In genomic region chr9:74666625-74667316, GRCh38 we compare ENCODE assay signal across 22 cellular contexts.
DNase-seq lines count a peak whose midpoint lies in the region; ATAC-seq, FAIRE-seq and TF ChIP-seq lines count a peak whose summit lies in the region.
"Had no signal": no experiment of that assay in that cellular context is flagged by ENCODE, and none has a peak within 500 bp of the region (broad histone marks: within the 10 kb centered on the region; RNA-seq: fewer than 3 reads in every experiment).

No MANE protein-coding gene starts in this region.

- no peak overlapping the region for H4K91ac ChIP-seq in IMR-90 (ENCODE audit: insufficient read depth, low read depth, low read length)

- no peaks in the 10 kb centered on the region for H4K20me1 ChIP-seq in IMR-90 (ENCODE audit: insufficient read depth, low read length)

- TF ChIP-seq POLR2A in IMR-90 (IDR thresholded peaks at IDR 0.05; ENCODE audit: low read depth, low read length): no peak
- no peak for TF ChIP-seq POLR2A in gastroesophageal sphincter (IDR thresholded peaks at IDR 0.05)

- ATAC-seq in IMR-90 (ENCODE audit: low read depth): peak; percentile 53
- peak; percentile 88 for ATAC-seq in gastroesophageal sphincter
- ATAC-seq: activated CD8-positive, alpha-beta memory T cell treated with anti-CD3 and anti-CD28 coated beads, Interleukin-2, amount 10 ng/mL, durations not matched to agents 7 days and 5 days; left colon; stimulated activated effector memory CD8-positive, alpha-beta T cell treated with anti-CD3 and anti-CD28 coated beads, Interleukin-12 subunit alpha, Interleukin-12 subunit beta, amount 100 ng/mL, for 72 hours had no signal

- H3K36me3 ChIP-seq in IMR-90 (ENCODE audit: control insufficient read depth, insufficient read depth, low read length) (no peaks in the 10 kb centered on the region), bronchial epithelial cell (ENCODE audit: control insufficient read depth, insufficient read depth, low read length) (no peaks in the 10 kb centered on the region), gastroesophageal sphincter (no peaks in the 10 kb centered on the region), Caco-2 (ENCODE audit: control insufficient read depth, insufficient read depth, low read length) (no peaks in the 10 kb centered on the region)

- intact Hi-C loops in IMR-90 (cut with micrococcal nuclease) (no loop called here), Caco-2 (cut with micrococcal nuclease; ENCODE audit: unreplicated experiment) (no loop called here)

- no peak overlapping the region for H3K23ac ChIP-seq in IMR-90 (ENCODE audit: low read depth, low read length)

- no peak overlapping the region for H3K18ac ChIP-seq in IMR-90 (ENCODE audit: low read depth, low read length)

- H3K9me3 Mint-ChIP-seq in Caco-2 (ENCODE audit: unreplicated experiment): no peaks in the 10 kb centered on the region
- H3K9me3 Mint-ChIP-seq: activated naive CD8-positive, alpha-beta T cell treated with anti-CD3 and anti-CD28 coated beads for 36 hours; CD4-positive, alpha-beta T cell; nephron progenitor cell; stimulated activated effector memory CD8-positive, alpha-beta T cell treated with anti-CD3 and anti-CD28 coated beads, Interleukin-12 subunit alpha, Interleukin-12 subunit beta, amount 100 ng/mL, for 72 hours; T-helper 1 cell treated with Interleukin-12 subunit alpha and Interleukin-12 subunit beta and Interleukin-4 antibody, amounts not matched to agents 30 μg/mL and 1 μg/mL, for 36 hours had no signal

- no CpG with 5 or more reads among the region's 4 CpGs for WGBS in IMR-90 (ENCODE audit: extremely low coverage in 2 of 2, insufficient read length in 1 of 2), 2 experiments
- WGBS in gastroesophageal sphincter (ENCODE audit: low coverage in 1 of 2), 2 donors: 57 to 73% methylated on average over 3 to 4 of the region's 4 CpGs

- H3K14ac ChIP-seq in IMR-90 (replicated peaks; ENCODE audit: low read depth, low read length): no peak overlapping the region

- H3K9ac ChIP-seq in IMR-90 (ENCODE audit: low read depth, low read length): no peak overlapping the region

- no peaks in the 10 kb centered on the region for H3K4me1 Mint-ChIP-seq in Caco-2 (ENCODE audit: low read depth, unreplicated experiment)
- H3K4me1 Mint-ChIP-seq: activated CD8-positive, alpha-beta memory T cell treated with anti-CD3 and anti-CD28 coated beads, Interleukin-2, amount 10 ng/mL, durations not matched to agents 7 days and 5 days; activated naive CD8-positive, alpha-beta T cell treated with anti-CD3 and anti-CD28 coated beads for 36 hours; nephron progenitor cell; stimulated activated effector memory CD8-positive, alpha-beta T cell treated with anti-CD3 and anti-CD28 coated beads, Interleukin-12 subunit alpha, Interleukin-12 subunit beta, amount 100 ng/mL, for 72 hours had no signal

- no peaks in the 10 kb centered on the region for H3K27me3 Mint-ChIP-seq in Caco-2 (ENCODE audit: insufficient read depth, unreplicated experiment)

- TF ChIP-seq CTCF in IMR-90 (conservative IDR thresholded peaks at IDR 0.05; ENCODE audit: low read depth, low read length) (no peak), bronchial epithelial cell (IDR thresholded peaks at IDR 0.05; ENCODE audit: insufficient read depth, low read length, severe bottlenecking) (no peak), gastroesophageal sphincter (IDR thresholded peaks at IDR 0.05) (no peak), Caco-2 (IDR thresholded peaks at IDR 0.05; ENCODE audit: insufficient read depth in 1 of 2, low read depth in 1 of 2, low read length in 1 of 2, severe bottlenecking in 1 of 2, unreplicated experiment in 1 of 2) (no peak)

- no peak overlapping the region for H3K4ac ChIP-seq in IMR-90 (ENCODE audit: low read depth, low read length)

- no peak overlapping the region for H2BK15ac ChIP-seq in IMR-90 (ENCODE audit: low read depth, low read length)

- POLR2A ChIA-PET in IMR-90 (lab: Charles Lee; ENCODE audit: unreplicated experiment) (no interaction called here), Caco-2 (lab: Charles Lee) (no interaction called here)

- H3K27ac Mint-ChIP-seq in Caco-2 (ENCODE audit: unreplicated experiment): no peak overlapping the region
- H3K27ac Mint-ChIP-seq: activated CD8-positive, alpha-beta memory T cell treated with anti-CD3 and anti-CD28 coated beads, Interleukin-2, amount 10 ng/mL, durations not matched to agents 7 days and 5 days; activated naive CD8-positive, alpha-beta T cell treated with anti-CD3 and anti-CD28 coated beads for 36 hours; CD4-positive, alpha-beta T cell; nephron progenitor cell; stimulated activated effector memory CD8-positive, alpha-beta T cell treated with anti-CD3 and anti-CD28 coated beads, Interleukin-12 subunit alpha, Interleukin-12 subunit beta, amount 100 ng/mL, for 72 hours; T-helper 1 cell treated with Interleukin-12 subunit alpha and Interleukin-12 subunit beta and Interleukin-4 antibody, amounts not matched to agents 30 μg/mL and 1 μg/mL, for 36 hours had no signal

- H3K79me1 ChIP-seq in IMR-90 (ENCODE audit: low read depth in 1 of 2, low read length in 2 of 2): no peaks in the 10 kb centered on the region

- H2AK9ac ChIP-seq in IMR-90 (replicated peaks; ENCODE audit: low read depth, low read length, poor library complexity): no peak overlapping the region

- in situ Hi-C loops in IMR-90 (cut with MboI; ENCODE audit: low sequenced_read_pairs): no loop called here

- no peaks in the 10 kb centered on the region for H3K9me3 ChIP-seq in IMR-90 (ENCODE audit: control insufficient read depth, insufficient read depth, low read length)
- H3K9me3 ChIP-seq in gastroesophageal sphincter: no peaks in the 10 kb centered on the region
- no peaks in the 10 kb centered on the region for H3K9me3 ChIP-seq in Caco-2

- H3K4me3 Mint-ChIP-seq in Caco-2 (ENCODE audit: unreplicated experiment): no peak overlapping the region
- H3K4me3 Mint-ChIP-seq: activated CD8-positive, alpha-beta memory T cell treated with anti-CD3 and anti-CD28 coated beads, Interleukin-2, amount 10 ng/mL, durations not matched to agents 7 days and 5 days; activated naive CD8-positive, alpha-beta T cell treated with anti-CD3 and anti-CD28 coated beads for 36 hours; CD4-positive, alpha-beta T cell; nephron progenitor cell; stimulated activated effector memory CD8-positive, alpha-beta T cell treated with anti-CD3 and anti-CD28 coated beads, Interleukin-12 subunit alpha, Interleukin-12 subunit beta, amount 100 ng/mL, for 72 hours; T-helper 1 cell treated with Interleukin-12 subunit alpha and Interleukin-12 subunit beta and Interleukin-4 antibody, amounts not matched to agents 30 μg/mL and 1 μg/mL, for 36 hours had no signal

- H3K56ac ChIP-seq in IMR-90 (ENCODE audit: extremely low read depth, insufficient read depth, low read length): no peak overlapping the region

- no peak for TF ChIP-seq EP300 in gastroesophageal sphincter (IDR thresholded peaks at IDR 0.05)

- no peaks in the 10 kb centered on the region for H3K4me1 ChIP-seq in IMR-90 (ENCODE audit: control insufficient read depth, insufficient read depth, low read length)
- no peaks in the 10 kb centered on the region for H3K4me1 ChIP-seq in gastroesophageal sphincter
- no peaks in the 10 kb centered on the region for H3K4me1 ChIP-seq in Caco-2

- 0 out of 2 replicates have a peak overlapping the region, but pooled peaks have one; percentile 38 for H3K4me2 ChIP-seq in IMR-90 (ENCODE audit: low read depth, low read length)

- H4K5ac ChIP-seq in IMR-90 (ENCODE audit: low read depth, low read length): no peak overlapping the region

- no peaks in the 10 kb centered on the region for H3K36me3 Mint-ChIP-seq in Caco-2 (ENCODE audit: insufficient read depth, unreplicated experiment)
- H3K36me3 Mint-ChIP-seq: activated CD8-positive, alpha-beta memory T cell treated with anti-CD3 and anti-CD28 coated beads, Interleukin-2, amount 10 ng/mL, durations not matched to agents 7 days and 5 days; activated naive CD8-positive, alpha-beta T cell treated with anti-CD3 and anti-CD28 coated beads for 36 hours; stimulated activated effector memory CD8-positive, alpha-beta T cell treated with anti-CD3 and anti-CD28 coated beads, Interleukin-12 subunit alpha, Interleukin-12 subunit beta, amount 100 ng/mL, for 72 hours had no signal

- BruUV-seq in IMR-90 (replicated peaks; lab: Mats Ljungman, UMichigan): no TSS peak
- no TSS peak for BruUV-seq in Caco-2 (replicated peaks; lab: Mats Ljungman, UMichigan)

- H3K27me3 ChIP-seq in IMR-90 (ENCODE audit: control insufficient read depth, insufficient read depth, low read length) (no peaks in the 10 kb centered on the region), bronchial epithelial cell (ENCODE audit: control insufficient read depth, insufficient read depth, low read length) (no peaks in the 10 kb centered on the region), gastroesophageal sphincter (no peaks in the 10 kb centered on the region), Caco-2 (replicated peaks; ENCODE audit: control insufficient read depth, insufficient read depth, low read length) (no peaks in the 10 kb centered on the region)

- H4K8ac ChIP-seq in IMR-90 (ENCODE audit: low read depth in 2 of 2, low read length in 2 of 2): no peak overlapping the region

- dilution Hi-C loops in IMR-90 (cut with HindIII; ENCODE audit: low sequenced_read_pairs, unreplicated experiment): no loop called here

- DNase-seq in IMR-90: peak; percentile 40
- DNase-seq in bronchial epithelial cell (ENCODE audit: low read depth): peak; percentile 30
- peak; percentile 44 for DNase-seq in ureter (ENCODE audit: low spot score)
- no peak for DNase-seq in NCI-H69 (lab: John Stamatoyannopoulos, UW)
- no peak for DNase-seq in Caco-2
- no peak for DNase-seq in stimulated activated CD4-positive, alpha-beta T cell treated with anti-CD3 and anti-CD28 coated beads, Interleukin-4, amount 100 ng/mL, for 1 hour
- DNase-seq in NCI-H446 treated with DMSO at 0.1 percent for 48 hours (lab: John Stamatoyannopoulos, UW): no peak
- DNase-seq: activated CD4-positive, alpha-beta T cell treated with anti-CD3 and anti-CD28 coated beads for 4 hours; activated CD8-positive, alpha-beta memory T cell treated with anti-CD3 and anti-CD28 coated beads, Interleukin-2, amount 10 ng/mL, durations not matched to agents 7 days and 5 days; activated naive CD8-positive, alpha-beta T cell treated with anti-CD3 and anti-CD28 coated beads for 36 hours; CD4-positive, alpha-beta T cell; DMS153; GF-D8; left colon; midbrain; NCI-H1436; NCI-H2107; NCI-H510A treated with DMSO at 0.1 percent for 48 hours; nephron progenitor cell had no signal

- no peak for TF ChIP-seq RAD21 in IMR-90 (IDR thresholded peaks at IDR 0.05; ENCODE audit: low read length)

- H3K4me3 ChIP-seq in IMR-90 (ENCODE audit: insufficient read depth, low read depth, low read length) (no peak overlapping the region), bronchial epithelial cell (ENCODE audit: low read depth, low read length) (no peak overlapping the region), gastroesophageal sphincter (no peak overlapping the region), Caco-2 (ENCODE audit: low read depth, low read length) (no peak overlapping the region)

- no peak overlapping the region for H2BK5ac ChIP-seq in IMR-90 (ENCODE audit: low read depth, low read length, poor library complexity, severe bottlenecking)

- H3K27ac ChIP-seq in IMR-90 (ENCODE audit: insufficient read depth, low read length) (peak overlapping the region; percentile 66; the same call in 1 of the 2 replicates), gastroesophageal sphincter (no peak overlapping the region)

- H2AFZ ChIP-seq in IMR-90 (replicated peaks; ENCODE audit: low read length, poor library complexity): no peak overlapping the region

- H2BK20ac ChIP-seq in IMR-90 (ENCODE audit: low read depth, low read length): no peak overlapping the region

- no peak overlapping the region for H2AK5ac ChIP-seq in IMR-90 (ENCODE audit: low read depth, low read length)

- CTCF ChIA-PET in IMR-90 (lab: Yijun Ruan, JAX): no interaction called here
- CTCF ChIA-PET in Caco-2 (lab: Charles Lee): no interaction called here

- no peaks in the 10 kb centered on the region for H3K9me1 ChIP-seq in IMR-90 (ENCODE audit: insufficient read depth, low read length)

- H2BK120ac ChIP-seq in IMR-90 (ENCODE audit: low read depth, low read length): no peak overlapping the region

- no peak for FAIRE-seq in bronchial epithelial cell (lab: Jason Lieb, UNC)

Comparison
In these comparisons a context has a peak if more than half of its experiments do, and no peak if none do; other contexts are left out.
1. DNase-seq: peak in IMR-90 (single experiment), bronchial epithelial cell (single experiment) and ureter (single experiment); none in NCI-H69 (single experiment), Caco-2 (0 of 2), stimulated activated CD4-positive, alpha-beta T cell treated with anti-CD3 and anti-CD28 coated beads, Interleukin-4, amount 100 ng/mL, for 1 hour (single experiment) and NCI-H446 treated with DMSO at 0.1 percent for 48 hours (single experiment).